ENCODE assay signal across 2 cellular contexts in genomic region chr14:95315156-95315555, GRCh38.
TF ChIP-seq lines count a peak whose summit lies in the region.

No MANE protein-coding gene starts in this region.

TF ChIP-seq in HEK293, 187 proteins besides CTCF, POLR2A, EP300 and RAD21:
- TF ChIP-seq ZNF585B (tag by site-specific recombination; IDR thresholded peaks at IDR 0.05) (no peak), ZFHX2 (tag by site-specific recombination; conservative IDR thresholded peaks at IDR 0.05) (0 out of 2 replicates have a peak, but pooled peaks have one; percentile 35), ZNF211 (tag by site-specific recombination; IDR thresholded peaks at IDR 0.05; ENCODE audit: low read depth) (no peak), ZNF324 (tag by site-specific recombination; IDR thresholded peaks at IDR 0.05) (no peak)
- TF ChIP-seq, protein P1, sequence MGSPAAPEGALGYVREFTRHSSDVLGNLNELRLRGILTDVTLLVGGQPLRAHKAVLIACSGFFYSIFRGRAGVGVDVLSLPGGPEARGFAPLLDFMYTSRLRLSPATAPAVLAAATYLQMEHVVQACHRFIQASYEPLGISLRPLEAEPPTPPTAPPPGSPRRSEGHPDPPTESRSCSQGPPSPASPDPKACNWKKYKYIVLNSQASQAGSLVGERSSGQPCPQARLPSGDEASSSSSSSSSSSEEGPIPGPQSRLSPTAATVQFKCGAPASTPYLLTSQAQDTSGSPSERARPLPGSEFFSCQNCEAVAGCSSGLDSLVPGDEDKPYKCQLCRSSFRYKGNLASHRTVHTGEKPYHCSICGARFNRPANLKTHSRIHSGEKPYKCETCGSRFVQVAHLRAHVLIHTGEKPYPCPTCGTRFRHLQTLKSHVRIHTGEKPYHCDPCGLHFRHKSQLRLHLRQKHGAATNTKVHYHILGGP (tag by site-specific recombination; IDR thresholded peaks at IDR 0.05), result no peak

TF ChIP-seq in HepG2, 621 proteins besides CTCF, POLR2A, EP300 and RAD21:
- TF ChIP-seq ZNF280D (CRISPR knock-in tag; IDR thresholded peaks at IDR 0.05), result no peak
- peak; percentile 27 for TF ChIP-seq RBM39 (IDR thresholded peaks at IDR 0.05; ENCODE audit: low read depth, low read length, poor library complexity, severe bottlenecking)
TF ChIP-seq in HepG2: peak in this region for 1.
